Comparison of ENCODE assay signal across 18 cellular contexts in the genomic region with DNA sequence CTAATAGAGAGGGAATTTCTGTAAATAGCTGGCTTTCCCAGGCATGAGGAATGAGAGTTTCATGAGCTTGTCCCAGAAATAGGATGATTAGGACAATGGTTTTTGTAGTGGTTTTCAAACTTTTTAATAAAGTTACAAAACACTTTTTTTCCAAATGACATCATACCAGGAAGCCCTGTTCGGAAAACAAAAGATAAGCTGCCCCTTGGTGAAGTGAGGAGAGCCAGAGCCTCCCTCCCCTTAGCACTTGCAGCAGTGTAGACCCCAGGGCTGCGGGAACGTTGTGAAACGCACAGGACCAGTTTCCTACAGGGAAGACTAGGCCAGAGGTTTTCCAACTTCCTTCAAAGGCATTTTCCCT.
"Had no signal": no experiment of that assay in that cellular context is flagged by ENCODE, and none has a peak within 500 bp of the region (broad histone marks: within the 10 kb centered on the region; RNA-seq: fewer than 3 reads in every experiment).

No MANE protein-coding gene starts in this region.

- H3K27ac Mint-ChIP-seq: activated T-helper 1 cell treated with anti-CD3 and anti-CD28 coated beads, Interleukin-12 subunit alpha, Interleukin-12 subunit beta, Interleukin-2, Interleukin-4 antibody, amounts not matched to agents 30 ng/mL and 10 ng/mL and 1 ng/mL, durations not matched to agents 14 hours and 24 hours and 36 hours; memory B cell had no signal

- H3K27ac ChIP-seq: brain microvascular endothelial cell, coronary artery, esophagus squamous epithelium, ovary, psoas muscle, skin epidermis, testis, upper lobe of left lung had no signal

- H3K36me3 ChIP-seq: ovary had no signal

- DNase-seq: activated CD4-positive, alpha-beta T cell treated with anti-CD3 and anti-CD28 coated beads, Interleukin-2, amount 50 U/mL, for 4 hours; aorta; brain microvascular endothelial cell; effector CD4-positive, alpha-beta T cell; esophagus squamous epithelium; naive thymus-derived CD4-positive, alpha-beta T cell; psoas muscle; right cardiac atrium; T-helper 1 cell; T1000; testis; upper lobe of left lung had no signal

- H3K9me3 Mint-ChIP-seq: activated T-helper 1 cell treated with anti-CD3 and anti-CD28 coated beads, Interleukin-12 subunit alpha, Interleukin-12 subunit beta, Interleukin-2, Interleukin-4 antibody, amounts not matched to agents 30 ng/mL and 10 ng/mL and 1 ng/mL, durations not matched to agents 14 hours and 24 hours and 36 hours; memory B cell; naive thymus-derived CD4-positive, alpha-beta T cell had no signal

- ATAC-seq: naive thymus-derived CD4-positive, alpha-beta T cell; psoas muscle; right cardiac atrium; SK-N-SH treated with all-trans-retinoic acid at 6 μM for 48 hours had no signal

- H3K4me3 Mint-ChIP-seq: memory B cell had no signal

- H3K9me3 ChIP-seq: esophagus squamous epithelium, ovary, psoas muscle, testis, upper lobe of left lung had no signal

- H3K4me3 ChIP-seq: coronary artery, esophagus squamous epithelium, ovary, psoas muscle, skin epidermis, testis, upper lobe of left lung had no signal

- H3K27me3 ChIP-seq: brain microvascular endothelial cell, esophagus squamous epithelium, ovary, testis, upper lobe of left lung had no signal

- H3K27me3 Mint-ChIP-seq: memory B cell; naive thymus-derived CD4-positive, alpha-beta T cell had no signal
